In the genomic region with DNA sequence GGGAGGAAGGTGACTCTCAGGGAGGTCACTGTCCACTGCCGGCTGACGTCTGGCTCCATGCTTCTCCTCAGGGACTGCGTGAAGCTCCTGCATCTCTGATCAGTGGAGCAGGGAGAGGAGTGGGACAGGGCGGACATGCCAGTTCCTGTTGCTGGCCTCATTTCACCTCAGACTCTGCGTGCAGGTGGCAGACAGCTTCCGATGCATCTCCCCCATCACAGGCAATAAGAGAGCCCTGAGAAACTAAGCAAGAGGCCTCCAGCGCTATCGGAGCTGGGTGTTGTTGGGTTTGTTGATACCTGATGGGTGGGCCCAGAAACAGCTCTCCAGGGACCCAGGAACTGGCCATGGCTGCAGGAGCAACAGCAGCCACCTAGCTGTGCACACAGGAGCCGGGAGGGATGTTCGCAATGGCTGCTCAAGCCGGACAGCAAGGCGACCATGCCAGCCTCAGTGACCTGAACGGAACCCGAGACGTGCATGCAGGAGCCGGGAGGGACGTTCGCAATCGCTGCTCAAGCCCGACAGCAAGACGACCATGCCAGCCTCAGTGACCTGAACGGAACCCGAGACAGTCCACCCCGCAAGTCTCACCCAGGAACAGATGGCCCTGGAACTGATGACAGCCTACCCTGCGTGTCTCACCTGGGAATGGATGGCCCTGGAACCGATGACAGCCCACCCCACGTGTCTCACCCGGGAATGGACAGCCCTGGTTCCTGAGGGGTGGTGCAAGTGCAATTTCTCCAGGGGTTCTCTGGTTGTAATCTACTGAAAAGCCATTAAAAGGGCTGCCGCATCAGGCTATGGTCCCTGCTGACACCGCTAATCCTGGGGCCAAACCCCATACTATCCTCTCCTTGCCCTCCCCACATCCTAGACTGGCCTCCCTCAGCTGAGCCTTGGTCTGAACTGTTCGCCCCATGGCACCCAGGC, we compare ENCODE assay signal across 17 cellular contexts.
"Had no signal": no experiment of that assay in that cellular context is flagged by ENCODE, and none has a peak within 500 bp of the region (broad histone marks: within the 10 kb centered on the region; RNA-seq: fewer than 3 reads in every experiment).

No MANE protein-coding gene starts in this region.

- H3K4me1 ChIP-seq: foreskin keratinocyte, stomach, testis, uterus had no signal

- H3K4me1 Mint-ChIP-seq: mesothelial cell of epicardium had no signal

- DNase-seq: activated CD4-positive, alpha-beta T cell treated with anti-CD3 and anti-CD28 coated beads, Interleukin-2, amount 50 U/mL, for 48 hours; activated T-cell treated with anti-CD3 and anti-CD28 coated beads, Interleukin-2, amount 50 U/mL, for 24 hours; amniotic stem cell; effector CD4-positive, alpha-beta T cell; foreskin keratinocyte; glutamatergic neuron; hypothalamus; kidney glomerular epithelial cell; nephron progenitor cell; ovary; stimulated activated CD4-positive, alpha-beta T cell treated with anti-CD3 and anti-CD28 coated beads, Interleukin-1b, Interleukin-23, amount 100 ng/mL, for 48 hours; stomach; testis; uterus; WERI-Rb-1 had no signal

- H3K9me3 ChIP-seq: ovary, stomach, testis, uterus had no signal

- H3K27ac Mint-ChIP-seq: activated naive CD8-positive, alpha-beta T cell; activated T-cell treated with anti-CD3 and anti-CD28 coated beads, Interleukin-2, amount 50 U/mL, for 24 hours; mesothelial cell of epicardium; nephron progenitor cell had no signal

- H3K36me3 Mint-ChIP-seq: activated naive CD8-positive, alpha-beta T cell; mesothelial cell of epicardium had no signal

- H3K27me3 Mint-ChIP-seq: activated naive CD8-positive, alpha-beta T cell had no signal

- H3K27ac ChIP-seq: foreskin keratinocyte, ovary, stomach, testis, uterus, WERI-Rb-1 had no signal

- H3K4me3 ChIP-seq: ovary, stomach, testis, uterus had no signal

- H3K4me3 Mint-ChIP-seq: activated naive CD8-positive, alpha-beta T cell; activated T-cell treated with anti-CD3 and anti-CD28 coated beads, Interleukin-2, amount 50 U/mL, for 24 hours; mesothelial cell of epicardium; nephron progenitor cell had no signal

- H3K27me3 ChIP-seq: ovary, testis, uterus had no signal

- H3K36me3 ChIP-seq: ovary, stomach, uterus, WERI-Rb-1 had no signal

- ATAC-seq: foreskin keratinocyte had no signal

- H3K9me3 Mint-ChIP-seq: activated T-cell treated with anti-CD3 and anti-CD28 coated beads, Interleukin-2, amount 50 U/mL, for 24 hours; mesothelial cell of epicardium had no signal
